8 cellular contexts compared by ENCODE assay signal in genomic region chr3:149971403-149972075, GRCh38. TPM values are rescaled to one million over a fixed set of nuclear protein-coding genes. Genes with fewer than 3 reads are reported as not detected.
DNase-seq lines count a peak whose midpoint lies in the region; ATAC-seq, FAIRE-seq and TF ChIP-seq lines count a peak whose summit lies in the region.

No MANE protein-coding gene starts in this region.

- H3K27me3 ChIP-seq in dorsolateral prefrontal cortex (no peaks in the 10 kb centered on the region), HepG2 (ENCODE audit: control insufficient read depth in 1 of 2, insufficient read depth in 2 of 2, low read length in 2 of 2) (no peaks in the 10 kb centered on the region; a peak in 1 of 5 replicates)

- no peak for FAIRE-seq in HepG2 (lab: Jason Lieb, UNC)

- H3K4me2 ChIP-seq in HepG2 (ENCODE audit: low read depth, low read length), result peak overlapping the region; percentile 87

- H3K36me3 ChIP-seq in HepG2 (replicated peaks in 1 of 2; ENCODE audit: control insufficient read depth in 1 of 2, insufficient read depth in 2 of 2, low read length in 2 of 2), result peaks cover 0 to 4% of the 10 kb centered on the region in 2 experiments; a peak in 1 of 5 replicates

- peak overlapping the region; percentile 37 to 99 (median 94) for H3K27ac ChIP-seq in dorsolateral prefrontal cortex
- H3K27ac ChIP-seq in HepG2 (ENCODE audit: extremely low read length, insufficient read depth, low read length), result peak overlapping the region; percentile 93

- H3K27me3 Mint-ChIP-seq in HFFc6 (ENCODE audit: insufficient read depth), result peaks cover 6% of the 10 kb centered on the region

- in situ Hi-C loops in HepG2 (cut with HindIII; ENCODE audit: extremely low pct_ligation_motif_present, low pct_unique_long_range_greater_than_20kb), result no loop called here
- in situ Hi-C loops in ACHN (cut with HindIII; ENCODE audit: low pct_ligation_motif_present, low pct_unique_long_range_greater_than_20kb, low sequenced_read_pairs), result no loop called here

- H3K79me2 ChIP-seq in HepG2 (ENCODE audit: insufficient read depth, low read length), result peaks cover 37% of the 10 kb centered on the region

- peaks cover 18% of the 10 kb centered on the region for H4K20me1 ChIP-seq in HepG2 (ENCODE audit: insufficient read depth, low read length)

- peak; percentile 66 for ATAC-seq in HepG2

- no peak; the same call in 1 of the 2 replicates for TF ChIP-seq CTCF in HFFc6 (IDR thresholded peaks at IDR 0.05)
- peak in 1 of 56 donors; percentile 1 for TF ChIP-seq CTCF in dorsolateral prefrontal cortex (IDR thresholded peaks at IDR 0.05 in 54 of 56, conservative IDR thresholded peaks at IDR 0.05 in 2 of 56; ENCODE audit: low read depth in 1 of 56, partially characterized antibody in 56 of 56)
- TF ChIP-seq CTCF in HepG2 (CRISPR knock-in tag; IDR thresholded peaks at IDR 0.05), result no peak

- intact Hi-C loops in dorsolateral prefrontal cortex (cut with DNase I), result loop anchor here (2.0 to 5.0 kb wide), 6 partner anchors 159 to 575 kb away; partner anchors contain the start of genes RNF13 (in 2 of the 2), TSC22D2 (in 2 of the 2), EIF2A (in 1 of the 2) and SERP1 (in 1 of the 2)
- intact Hi-C loops in HepG2 (cut with micrococcal nuclease; ENCODE audit: unreplicated experiment), result no loop called here

- POLR2A ChIA-PET in HepG2 (lab: Yijun Ruan, JAX), result interaction anchor here (0.9 to 1.5 kb wide), 2 partner anchors 14 to 437 kb away, joined by 3 read pairs; no protein-coding TSS in a partner anchor

- CTCF ChIA-PET in HepG2 (lab: Yijun Ruan, JAX; ENCODE audit: low intra/inter-chr PET ratio, low total read pairs), result no interaction called here

- H3K27ac Mint-ChIP-seq in HFFc6, result peak overlapping the region; percentile 99

- no peaks in the 10 kb centered on the region for H3K9me3 Mint-ChIP-seq in HFFc6

- DNase-seq in DMS153 (lab: John Stamatoyannopoulos, UW) (peak; percentile 77), HFFc6 (peak; percentile 61), NCI-H2107 (lab: John Stamatoyannopoulos, UW) (peak; percentile 92), dorsolateral prefrontal cortex (peak; percentile 46 to 69 (median 60)), HepG2 (ENCODE audit: low spot score) (peak; percentile 15), ACHN (no peak)
- peak; percentile 28 for DNase-seq in activated CD4-positive, alpha-beta T cell treated with anti-CD3 and anti-CD28 coated beads, Interleukin-2, amount 50 U/mL, for 1 hour
- DNase-seq in stimulated activated CD4-positive, alpha-beta T cell treated with anti-CD3 and anti-CD28 coated beads, Interleukin-4, amount 100 ng/mL, for 4 hours, result peak; percentile 17 to 22

- H2AFZ ChIP-seq in HepG2 (ENCODE audit: low read length), result peak overlapping the region; percentile 89

- H3K4me3 ChIP-seq in dorsolateral prefrontal cortex (peak overlapping the region; percentile 55 to 95 (median 82)), HepG2 (replicated peaks in 1 of 3; ENCODE audit: insufficient read depth in 1 of 3, low read depth in 2 of 3, low read length in 3 of 3) (peak overlapping the region; percentile 76 to 93 (median 92))

- peaks cover 31% of the 10 kb centered on the region for H3K36me3 Mint-ChIP-seq in HFFc6 (ENCODE audit: low read depth)

- TF ChIP-seq EP300 in HepG2 (IDR thresholded peaks at IDR 0.05; ENCODE audit: low read depth in 2 of 2, low read length in 2 of 2), result no peak
- no peak for TF ChIP-seq EP300 in HepG2 (CRISPR knock-in tag; IDR thresholded peaks at IDR 0.05; ENCODE audit: borderline replicate concordance)

- H3K4me3 Mint-ChIP-seq in HFFc6, result peak overlapping the region; percentile 100

- TF ChIP-seq RAD21 in HepG2 (CRISPR knock-in tag; IDR thresholded peaks at IDR 0.05), result no peak

- no peak; a peak in 1 of 4 replicates for TF ChIP-seq POLR2A in HepG2 (IDR thresholded peaks at IDR 0.05; ENCODE audit: insufficient read depth in 1 of 2, low read depth in 2 of 2, low read length in 2 of 2)

- under 1% methylated on average over 19 of the region's 42 CpGs for WGBS in HepG2 (ENCODE audit: low lambda C conversion rate)

- TSS peak; percentile 69 for BruUV-seq in HepG2 (replicated peaks; lab: Mats Ljungman, UMichigan)

- no peaks in the 10 kb centered on the region for H3K9me3 ChIP-seq in HepG2 (ENCODE audit: low read length)

- peaks cover 35% of the 10 kb centered on the region for H3K4me1 ChIP-seq in HepG2 (ENCODE audit: insufficient read depth, low read length)

- peak overlapping the region; percentile 85 for H3K9ac ChIP-seq in HepG2 (ENCODE audit: insufficient read depth, low read depth, low read length)

- H3K4me1 Mint-ChIP-seq in HFFc6 (ENCODE audit: low read depth), result peaks cover 52% of the 10 kb centered on the region

TF ChIP-seq in HepG2, 621 proteins besides CTCF, POLR2A, EP300 and RAD21 (continues in another document):
- TF ChIP-seq ZNF747 (CRISPR knock-in tag; IDR thresholded peaks at IDR 0.05; ENCODE audit: borderline replicate concordance), result peak; percentile 24; the same call in 1 of the 2 replicates
- TF ChIP-seq ZBTB7B (CRISPR knock-in tag; IDR thresholded peaks at IDR 0.05), result peak; percentile 47
- no peak for TF ChIP-seq NCOA2 (CRISPR knock-in tag; IDR thresholded peaks at IDR 0.05)
- TF ChIP-seq ZHX1 (CRISPR knock-in tag; IDR thresholded peaks at IDR 0.05; ENCODE audit: low read depth), result 0 out of 2 replicates have a peak, but pooled peaks have one; percentile 9
- no peak for TF ChIP-seq REXO4 (CRISPR knock-in tag; IDR thresholded peaks at IDR 0.05; ENCODE audit: borderline replicate concordance)
- no peak; the same call in 1 of the 2 replicates for TF ChIP-seq NFKBIZ (CRISPR knock-in tag; IDR thresholded peaks at IDR 0.05)
- no peak for TF ChIP-seq ATF1 (CRISPR knock-in tag; IDR thresholded peaks at IDR 0.05)
- 0 out of 2 replicates have a peak, but pooled peaks have one; percentile 38 for TF ChIP-seq ZNF224 (CRISPR knock-in tag; IDR thresholded peaks at IDR 0.05)
- 0 out of 2 replicates have a peak, but pooled peaks have one; percentile 11 for TF ChIP-seq KDM5A (IDR thresholded peaks at IDR 0.05; ENCODE audit: borderline replicate concordance, low read length)
- TF ChIP-seq POLR2AphosphoS5 (IDR thresholded peaks at IDR 0.05; ENCODE audit: low read depth, low read length), result no peak
- no peak for TF ChIP-seq TIGD3 (CRISPR knock-in tag; IDR thresholded peaks at IDR 0.05; ENCODE audit: borderline replicate concordance)
- TF ChIP-seq ZKSCAN8 (CRISPR knock-in tag; IDR thresholded peaks at IDR 0.05; ENCODE audit: borderline replicate concordance), result no peak

RNA-seq across cellular contexts. Expression of gene PFN2, which starts 0.8 kb away (rescaled TPM):
- total RNA-seq in HFFc6 (2021; fragmentation: NEBNext Ultra II Directional; extraction: Animal tissue kit (Norgen Biotek cat#: 25700)), result 100 to 1,000 TPM; 369 to 470 (median 454) TPM
- 100 to 1,000 TPM; 146 to 548 (median 357) TPM for total RNA-seq in dorsolateral prefrontal cortex
- 57.3 and 78.2 TPM in 2 replicates for total RNA-seq in HepG2 (2016; rRNA removed; fragmentation: Illumina TruSeq; extraction: Trizol)
- 14.1 and 15.9 TPM in 2 replicates for total RNA-seq in HepG2 (2016; cell fraction: cytosol; rRNA removed; fragmentation: Illumina TruSeq; extraction: Trizol; ENCODE audit: low read depth)
- 63.6 and 81.2 TPM in 2 replicates for total RNA-seq in HepG2 (2016; cell fraction: insoluble cytoplasmic fraction; rRNA removed; fragmentation: Illumina TruSeq; extraction: Trizol)
- total RNA-seq in HepG2 (2016; cell fraction: membrane; rRNA removed; fragmentation: Illumina TruSeq; extraction: Trizol), result 63.5 and 64.0 TPM in 2 replicates
- 83.3 and 84.7 TPM in 2 replicates for total RNA-seq in HepG2 (2016; cell fraction: nucleus; rRNA removed; fragmentation: Illumina TruSeq; extraction: Trizol)
- 111 and 150 TPM in 2 replicates for polyA plus RNA-seq in HepG2 (2011; rRNA removed)
- 85.5 and 146 TPM in 2 replicates for polyA plus RNA-seq in HepG2 (2011; cell fraction: cytosol; rRNA removed)
- 50.6 and 76.0 TPM in 2 replicates for polyA plus RNA-seq in HepG2 (2011; cell fraction: nucleus; rRNA removed)
- 69.7 and 92.6 TPM in 2 replicates for polyA plus RNA-seq in HepG2 (2012)
- polyA plus RNA-seq in HepG2 (2016; cell fraction: cytosol; fragmentation: Illumina TruSeq; extraction: Trizol; ENCODE audit: low read depth), result 29.4 and 39.2 TPM in 2 replicates
- polyA plus RNA-seq in HepG2 (2016; cell fraction: insoluble cytoplasmic fraction; fragmentation: Illumina TruSeq; extraction: Trizol; ENCODE audit: low read depth), result 181 and 187 TPM in 2 replicates
- polyA plus RNA-seq in HepG2 (2016; cell fraction: membrane; fragmentation: Illumina TruSeq; extraction: Trizol; ENCODE audit: low read depth), result 88.1 and 88.4 TPM in 2 replicates
- 114 and 119 TPM in 2 replicates for polyA plus RNA-seq in HepG2 (2016; cell fraction: nucleus; fragmentation: Illumina TruSeq; extraction: Trizol; ENCODE audit: insufficient read depth, low read depth)
- 17.9 and 40.3 TPM in 2 replicates for polyA minus RNA-seq in HepG2 (2011; rRNA and poly(A)+ RNA removed; ENCODE audit: low replicate concordance)
- polyA minus RNA-seq in HepG2 (2011; cell fraction: cytosol; rRNA and poly(A)+ RNA removed), result 51.7 and 52.6 TPM in 2 replicates
- 84.1 and 93.5 TPM in 2 replicates for polyA minus RNA-seq in HepG2 (2011; cell fraction: nucleus; rRNA and poly(A)+ RNA removed)
